In genomic region chr14:68686212-68686478, GRCh38 we compare ENCODE assay signal across 9 cellular contexts.
A peak's percentile ranks its signal among the peaks of the same experiment; 100 is the strongest.
DNase-seq lines count a peak whose midpoint lies in the region; ATAC-seq and TF ChIP-seq lines count a peak whose summit lies in the region.
"Had no signal": no experiment of that assay in that cellular context is flagged by ENCODE, and none has a peak within 500 bp of the region (broad histone marks: within the 10 kb centered on the region; RNA-seq: fewer than 3 reads in every experiment).

No MANE protein-coding gene starts in this region.

- H3K36me3 Mint-ChIP-seq in chondrocyte (ENCODE audit: low read depth) = no peaks in the 10 kb centered on the region

- H3K9me3 ChIP-seq in BLaER1 treated with 17β-estradiol and CSF1 and Interleukin-3, amounts not matched to agents 10 nM and 100 nM (replicated peaks in 1 of 11) = peaks cover 0 to 15% (median 0%) of the 10 kb centered on the region in 11 experiments; a peak in 9 of 22 replicates
- H3K9me3 ChIP-seq in Loucy (ENCODE audit: insufficient read depth, low read depth, low read length) = no peaks in the 10 kb centered on the region
- H3K9me3 ChIP-seq in osteoblast (ENCODE audit: low read depth, low read length) = no peaks in the 10 kb centered on the region
- H3K9me3 ChIP-seq: psoas muscle had no signal

- H3K4me1 Mint-ChIP-seq in chondrocyte (ENCODE audit: low read depth) = peaks cover 90% of the 10 kb centered on the region

- H3K27ac Mint-ChIP-seq in chondrocyte (ENCODE audit: unreplicated experiment) = peak overlapping the region; percentile 84

- no peak for ATAC-seq in GM19463 (IDR thresholded peaks at IDR 0.05; ENCODE audit: unreplicated experiment)
- no peak for ATAC-seq in GM21423 (IDR thresholded peaks at IDR 0.05; ENCODE audit: unreplicated experiment)

- no peak for TF ChIP-seq CTCF in Loucy (conservative IDR thresholded peaks at IDR 0.05; ENCODE audit: low read length)
- no peak for TF ChIP-seq CTCF in chondrocyte (IDR thresholded peaks at IDR 0.05)
- no peak for TF ChIP-seq CTCF in osteoblast (IDR thresholded peaks at IDR 0.05; ENCODE audit: extremely low read depth, low read depth, low read length)

- peaks cover 9% of the 10 kb centered on the region for H3F3A ChIP-seq in Loucy (ENCODE audit: low read depth)

- peak overlapping the region in 2 of 10 experiments; percentile 20 to 38; a peak in 1 of 20 replicates for H3K4me3 ChIP-seq in BLaER1 treated with 17β-estradiol and CSF1 and Interleukin-3, amounts not matched to agents 10 nM and 100 nM
- peak overlapping the region; percentile 57 for H3K4me3 ChIP-seq in Loucy (ENCODE audit: low read length, poor library complexity, severe bottlenecking)
- no peak overlapping the region for H3K4me3 ChIP-seq in osteoblast (ENCODE audit: insufficient read depth, low read length)
- H3K4me3 ChIP-seq: psoas muscle had no signal

- no peaks in the 10 kb centered on the region for H3K27me3 ChIP-seq in BLaER1 treated with 17β-estradiol and CSF1 and Interleukin-3, amounts not matched to agents 10 nM and 100 nM
- H3K27me3 ChIP-seq in Loucy (ENCODE audit: insufficient read depth, low read length, poor library complexity, severe bottlenecking) (no peaks in the 10 kb centered on the region), osteoblast (ENCODE audit: insufficient read depth, low read length) (no peaks in the 10 kb centered on the region)

- H3K27me3 Mint-ChIP-seq in chondrocyte (ENCODE audit: low read depth) = no peaks in the 10 kb centered on the region

- H3K9ac ChIP-seq in BLaER1 treated with 17β-estradiol and CSF1 and Interleukin-3, amounts not matched to agents 10 nM and 100 nM = peak overlapping the region; percentile 80 to 95 (median 87); a peak in 21 of 22 replicates
- H3K9ac ChIP-seq in Loucy (ENCODE audit: low read depth, low read length, poor library complexity, severe bottlenecking) = peak overlapping the region; percentile 34

- H2AFZ ChIP-seq in Loucy (ENCODE audit: low read length) (no peak overlapping the region), osteoblast (ENCODE audit: low read length) (peak overlapping the region; percentile 65)

- H3K9me3 Mint-ChIP-seq in chondrocyte (ENCODE audit: low read depth) = no peaks in the 10 kb centered on the region

- no peaks in the 10 kb centered on the region for H4K20me1 ChIP-seq in BLaER1 treated with 17β-estradiol and CSF1 and Interleukin-3, amounts not matched to agents 10 nM and 100 nM
- no peaks in the 10 kb centered on the region for H4K20me1 ChIP-seq in Loucy (ENCODE audit: insufficient read depth, low read length, poor library complexity, severe bottlenecking)
- H4K20me1 ChIP-seq in osteoblast (ENCODE audit: insufficient read depth, low read length) = no peaks in the 10 kb centered on the region

- peak overlapping the region; percentile 74 to 96 (median 87) for H3K4me2 ChIP-seq in BLaER1 treated with 17β-estradiol and CSF1 and Interleukin-3, amounts not matched to agents 10 nM and 100 nM
- H3K4me2 ChIP-seq in Loucy (ENCODE audit: low read depth, low read length, poor library complexity, severe bottlenecking) (peak overlapping the region; percentile 78), osteoblast (ENCODE audit: insufficient read depth, low read length) (no peak overlapping the region)

- H3K4me3 Mint-ChIP-seq in chondrocyte (ENCODE audit: unreplicated experiment) = no peak overlapping the region

- H3K27ac ChIP-seq in BLaER1 treated with 17β-estradiol and CSF1 and Interleukin-3, amounts not matched to agents 10 nM and 100 nM = peak overlapping the region; percentile 96 to 100 (median 99)
- peak overlapping the region; percentile 72 for H3K27ac ChIP-seq in osteoblast (ENCODE audit: low read depth, low read length)
- H3K27ac ChIP-seq: psoas muscle had no signal

- peaks cover 93 to 97% (median 94%) of the 10 kb centered on the region in 10 experiments for H3K4me1 ChIP-seq in BLaER1 treated with 17β-estradiol and CSF1 and Interleukin-3, amounts not matched to agents 10 nM and 100 nM
- H3K4me1 ChIP-seq in Loucy (ENCODE audit: insufficient read depth, low read length, poor library complexity, severe bottlenecking) (peaks cover 64% of the 10 kb centered on the region), osteoblast (ENCODE audit: insufficient read depth, low read length) (peaks cover 51% of the 10 kb centered on the region)

- no peak for DNase-seq in chondrocyte (ENCODE audit: low spot score)
- no peak for DNase-seq in osteoblast (ENCODE audit: insufficient read length, low spot score, missing footprints)
- no peak for DNase-seq in AG08395 (ENCODE audit: low spot score)
- no peak for DNase-seq in effector CD4-positive, alpha-beta T cell

- no peaks in the 10 kb centered on the region for H3K9me2 ChIP-seq in Loucy (replicated peaks; ENCODE audit: low read depth, low read length)

- no peaks in the 10 kb centered on the region for H3K36me3 ChIP-seq in BLaER1 treated with 17β-estradiol and CSF1 and Interleukin-3, amounts not matched to agents 10 nM and 100 nM
- H3K36me3 ChIP-seq in Loucy (ENCODE audit: insufficient read depth, low read length) (no peaks in the 10 kb centered on the region), osteoblast (ENCODE audit: insufficient read depth, low read length) (no peaks in the 10 kb centered on the region)

- H3K79me2 ChIP-seq in Loucy (ENCODE audit: insufficient read depth, low read length) (no peaks in the 10 kb centered on the region), osteoblast (ENCODE audit: insufficient read depth, low read length) (no peaks in the 10 kb centered on the region)
